Comparison of ENCODE assay signal across 8 cellular contexts in the genomic region with DNA sequence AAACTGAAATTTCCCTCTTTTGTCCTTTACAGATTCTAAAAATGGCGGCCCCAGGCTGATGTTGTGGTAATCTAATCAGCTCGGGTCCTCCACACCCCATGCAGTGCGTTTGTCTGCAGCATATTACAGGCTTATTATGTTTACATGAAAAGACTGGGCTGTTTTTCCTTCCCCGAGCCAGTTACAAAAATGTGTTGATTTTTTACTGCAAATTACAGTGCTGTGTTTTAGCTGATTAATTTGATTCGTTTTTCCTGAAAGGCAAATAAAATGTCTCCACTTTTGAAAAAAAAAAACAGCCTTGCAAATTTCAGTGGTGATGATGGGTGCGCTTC. TPM values are rescaled to one million over a fixed set of nuclear protein-coding genes. Genes with fewer than 3 reads are reported as not detected.
DNase-seq lines count a peak whose midpoint lies in the region; ATAC-seq and TF ChIP-seq lines count a peak whose summit lies in the region.

No MANE protein-coding gene starts in this region.

- in situ Hi-C loops in GM13977 (cut with MboI; ENCODE audit: low pct_unique_long_range_greater_than_20kb, low sequenced_read_pairs, unreplicated experiment), result no loop called here

- H4K20me1 ChIP-seq in PC-3 (ENCODE audit: low read length), result peaks cover 29% of the 10 kb centered on the region

- H3K27me3 ChIP-seq in PC-3 (ENCODE audit: low read length) (no peaks in the 10 kb centered on the region), thoracic aorta (replicated peaks; ENCODE audit: insufficient read depth) (no peaks in the 10 kb centered on the region)

- peak overlapping the region; percentile 95 for H3K27ac ChIP-seq in PC-3 (ENCODE audit: low read length)
- H3K27ac ChIP-seq in thoracic aorta, result peak overlapping the region; percentile 99 to 100

- H3K9me3 ChIP-seq in PC-3 (ENCODE audit: low read length) (no peaks in the 10 kb centered on the region), thoracic aorta (no peaks in the 10 kb centered on the region)

- DNase-seq in AG09309 (ENCODE audit: low read depth) (no peak), GM13977 (ENCODE audit: low spot score) (peak; percentile 18), PC-3 (peak; percentile 34), lower leg skin (ENCODE audit: low spot score in 2 of 2) (peak; percentile 51 to 83), thoracic aorta (ENCODE audit: low spot score) (no peak), GDM1 (lab: John Stamatoyannopoulos, UW) (no peak)
- peak; percentile 44 for DNase-seq in central memory CD4-positive, alpha-beta T cell
- DNase-seq in activated CD4-positive, CD25-positive, alpha-beta regulatory T cell treated with anti-CD3 and anti-CD28 coated beads, Interleukin-2, amount 50 U/mL, for 72 hours, result no peak

- H3K4me3 ChIP-seq in AG09309 (ENCODE audit: control insufficient read depth, low read depth, low read length) (peak overlapping the region; percentile 64), PC-3 (ENCODE audit: low read length) (peak overlapping the region; percentile 78), lower leg skin (ENCODE audit: low read depth, poor library complexity, severe bottlenecking) (peak overlapping the region; percentile 99), thoracic aorta (peak overlapping the region; percentile 99)

- ATAC-seq in PC-3 (no peak), thoracic aorta (ENCODE audit: insufficient number of reproducible peaks, low FRiP score, low read depth) (no peak)

- H3K9ac ChIP-seq in PC-3 (ENCODE audit: low read length), result peak overlapping the region; percentile 99

- no peaks in the 10 kb centered on the region for H3F3A ChIP-seq in PC-3 (ENCODE audit: low read length, unreplicated experiment)

- H3K79me2 ChIP-seq in PC-3 (ENCODE audit: low read length), result peaks cover 74% of the 10 kb centered on the region

- H2AFZ ChIP-seq in PC-3 (ENCODE audit: low read length), result no peak overlapping the region

- H3K4me1 ChIP-seq in PC-3 (ENCODE audit: insufficient read depth, low read length) (peaks cover 16% of the 10 kb centered on the region), thoracic aorta (ENCODE audit: control insufficient read depth in 1 of 2, low read depth in 2 of 2) (peaks cover 29 to 30% of the 10 kb centered on the region in 2 donors)

- BruUV-seq in PC-3 (replicated peaks; lab: Mats Ljungman, UMichigan), result no TSS peak

- TF ChIP-seq CTCF in AG09309 (IDR thresholded peaks at IDR 0.05; ENCODE audit: control insufficient read depth, insufficient read depth, low read depth, low read length, missing control alignments), result no peak
- TF ChIP-seq CTCF in GM13977 (IDR thresholded peaks at IDR 0.05; ENCODE audit: extremely low read depth, insufficient read depth, missing control alignments), result no peak
- no peak for TF ChIP-seq CTCF in PC-3 (conservative IDR thresholded peaks at IDR 0.05; ENCODE audit: low read depth, low read length)
- TF ChIP-seq CTCF in lower leg skin (IDR thresholded peaks at IDR 0.05), result no peak
- no peak for TF ChIP-seq CTCF in thoracic aorta (IDR thresholded peaks at IDR 0.05)

- H3K4me2 ChIP-seq in PC-3 (ENCODE audit: low read length), result peak overlapping the region; percentile 95

- H3K9me2 ChIP-seq in PC-3 (replicated peaks; ENCODE audit: low read length), result no peaks in the 10 kb centered on the region

- 1 to 2% methylated on average over 6 of the region's 6 CpGs for WGBS in lower leg skin, 2 donors

- POLR2A ChIA-PET in PC-3 (lab: Charles Lee; ENCODE audit: unreplicated experiment), result interaction anchor here (0.5 to 1.2 kb wide), 2 partner anchors 32 to 817 kb away, joined by 3 to 9 read pairs; no protein-coding TSS in a partner anchor

- intact Hi-C loops in PC-3 (cut with micrococcal nuclease), result loop anchor here (2.0 kb wide), 1 partner anchor 81 kb away; no protein-coding TSS in a partner anchor
- intact Hi-C loops in lower leg skin (cut with DNase I; ENCODE audit: low total_unique reads), result no loop called here

- CTCF ChIA-PET in PC-3 (lab: Charles Lee), result interaction anchor here (0.7 kb wide), 1 partner anchor 35 kb away, joined by 3 read pairs; no protein-coding TSS in a partner anchor

- TF ChIP-seq POLR2A in lower leg skin (IDR thresholded peaks at IDR 0.05), result no peak

- no peaks in the 10 kb centered on the region for H3K36me3 ChIP-seq in PC-3 (ENCODE audit: low read depth, low read length)
- no peaks in the 10 kb centered on the region for H3K36me3 ChIP-seq in thoracic aorta

RNA-seq across cellular contexts. Expression of a gene that starts 1.6 kb away (rescaled TPM):
- total RNA-seq in PC-3 (2014; rRNA removed) (21.8 and 27.4 TPM in 2 replicates), lower leg skin (100 to 1,000 TPM in 3 of 4 donors, 10 to 100 TPM in 1; 86.4 to 130 (median 114) TPM), thoracic aorta (100 to 1,000 TPM; 139 to 140 TPM)

Comparison
In these comparisons a context has a peak if more than half of its experiments do, and no peak if none do; other contexts are left out.
1. DNase-seq: peak in GM13977 (single experiment), PC-3 (single experiment), central memory CD4-positive, alpha-beta T cell (single experiment) and lower leg skin (2 of 2); none in AG09309 (single experiment), thoracic aorta (single experiment), activated CD4-positive, CD25-positive, alpha-beta regulatory T cell treated with anti-CD3 and anti-CD28 coated beads, Interleukin-2, amount 50 U/mL, for 72 hours (single experiment) and GDM1 (single experiment).
2. Peak in every context shown above with its lines, with median percentiles within 50 percentile points of each other: H3K4me3 ChIP-seq.